In genomic region chr2:47661310-47661709, GRCh38 we compare ENCODE assay signal across 22 cellular contexts.
A peak's percentile ranks its signal among the peaks of the same experiment; 100 is the strongest.
DNase-seq lines count a peak whose midpoint lies in the region; ATAC-seq and TF ChIP-seq lines count a peak whose summit lies in the region.
"Had no signal": no experiment of that assay in that cellular context is flagged by ENCODE, and none has a peak within 500 bp of the region (broad histone marks: within the 10 kb centered on the region; RNA-seq: fewer than 3 reads in every experiment).

No MANE protein-coding gene starts in this region.

- H3K14ac ChIP-seq in H9 (ENCODE audit: insufficient read depth, low read length), result no peak overlapping the region; the same call in 1 of the 2 replicates

- peaks cover 27% of the 10 kb centered on the region for H3F3A ChIP-seq in DOHH2 (ENCODE audit: control insufficient read depth, insufficient read depth)
- no peaks in the 10 kb centered on the region for H3F3A ChIP-seq in OCI-LY1 (ENCODE audit: insufficient read depth, low read length)

- intact Hi-C loops in gastrocnemius medialis (cut with DNase I; ENCODE audit: low total_unique reads), result no loop called here

- H3K56ac ChIP-seq in H9 (ENCODE audit: insufficient read length, low read depth, low read length), result no peak overlapping the region

- H2BK15ac ChIP-seq in H9 (ENCODE audit: low read depth, low read length), result no peak overlapping the region

- no peaks in the 10 kb centered on the region for H4K20me1 ChIP-seq in DOHH2 (ENCODE audit: control insufficient read depth, insufficient read depth, low read depth, low read length)
- no peaks in the 10 kb centered on the region for H4K20me1 ChIP-seq in OCI-LY1 (ENCODE audit: insufficient read depth, low read length)
- H4K20me1 ChIP-seq in H9 (ENCODE audit: control insufficient read depth, insufficient read depth, insufficient read length), result no peaks in the 10 kb centered on the region

- in situ Hi-C loops in gastrocnemius medialis (cut with MboI; ENCODE audit: low sequenced_read_pairs in 4 of 4), result no loop called here

- H3K9me2 ChIP-seq in DOHH2 (replicated peaks; ENCODE audit: control insufficient read depth, low read length) (no peaks in the 10 kb centered on the region), OCI-LY1 (ENCODE audit: low read depth, low read length) (no peaks in the 10 kb centered on the region)

- H3K27ac Mint-ChIP-seq in WTC11 (no peak overlapping the region), H9 (no peak overlapping the region)
- H3K27ac Mint-ChIP-seq: CD4-positive, alpha-beta memory T cell had no signal

- no peak overlapping the region for H4K8ac ChIP-seq in H9 (replicated peaks; ENCODE audit: insufficient read length, low read depth, low read length)

- H3K9me3 Mint-ChIP-seq in WTC11 (no peaks in the 10 kb centered on the region), H9 (no peaks in the 10 kb centered on the region)

- peaks cover 90% of the 10 kb centered on the region for H3K4me1 ChIP-seq in DOHH2 (ENCODE audit: control insufficient read depth, low read length)
- peaks cover 91% of the 10 kb centered on the region for H3K4me1 ChIP-seq in OCI-LY1 (ENCODE audit: insufficient read depth, low read length, severe bottlenecking)
- H3K4me1 ChIP-seq in gastrocnemius medialis, result no peaks in the 10 kb centered on the region
- H3K4me1 ChIP-seq in H9 (ENCODE audit: insufficient read depth, low read length), result peaks cover 10% of the 10 kb centered on the region; the same call in 1 of the 2 replicates
- H3K4me1 ChIP-seq: A549, BE2C had no signal

- H3K9ac ChIP-seq in OCI-LY1 (ENCODE audit: low read length) (peak overlapping the region; percentile 66; the same call in 1 of the 2 replicates), H9 (ENCODE audit: extremely low read depth, insufficient read length, low read length) (no peak overlapping the region)
- H3K9ac ChIP-seq: GM23248 had no signal

- no peak overlapping the region for H2BK120ac ChIP-seq in H9 (ENCODE audit: low read depth, low read length, poor library complexity, severe bottlenecking)

- H3K36me3 ChIP-seq in DOHH2 (ENCODE audit: control insufficient read depth, low read length) (peaks cover 27% of the 10 kb centered on the region), OCI-LY1 (ENCODE audit: insufficient read depth, low read length) (peaks cover 5% of the 10 kb centered on the region; the same call in 1 of the 2 replicates), gastrocnemius medialis (no peaks in the 10 kb centered on the region)
- H3K36me3 ChIP-seq: BE2C had no signal

- H3K27me3 ChIP-seq in DOHH2 (ENCODE audit: control insufficient read depth, low read length) (no peaks in the 10 kb centered on the region), OCI-LY1 (ENCODE audit: insufficient read depth, low read length) (no peaks in the 10 kb centered on the region), gastrocnemius medialis (no peaks in the 10 kb centered on the region), H9 (ENCODE audit: insufficient read depth, low read length) (no peaks in the 10 kb centered on the region)
- H3K27me3 ChIP-seq: BE2C had no signal

- DNase-seq in WTC11 (ENCODE audit: low spot score) (no peak), gastrocnemius medialis (no peak), H9 (no peak), RPMI8226 (no peak)
- DNase-seq: 8988T; ACHN; AML-193; BE2C; C1 segment of cervical spinal cord; Caco-2; CD4-positive, alpha-beta memory T cell; DMS153; DND-41; EL; GDM1; GM23248; HCEC 1CT had no signal

- H3K23me2 ChIP-seq in H9 (ENCODE audit: insufficient read length, low read depth, low read length, poor library complexity, severe bottlenecking), result no peaks in the 10 kb centered on the region

- no peak overlapping the region for H3T11ph ChIP-seq in H9 (ENCODE audit: low read length)

- H3K9me3 ChIP-seq in DOHH2 (ENCODE audit: control insufficient read depth, insufficient read depth, low read length), result no peaks in the 10 kb centered on the region
- no peaks in the 10 kb centered on the region for H3K9me3 ChIP-seq in OCI-LY1 (ENCODE audit: low read length)
- H3K9me3 ChIP-seq in gastrocnemius medialis, result no peaks in the 10 kb centered on the region
- no peaks in the 10 kb centered on the region for H3K9me3 ChIP-seq in H9 (ENCODE audit: control insufficient read depth, low read depth, low read length)
- H3K9me3 ChIP-seq: A549, BE2C, Caco-2 had no signal

- H2BK5ac ChIP-seq in H9 (ENCODE audit: insufficient read length, low read length), result no peak overlapping the region

- H3K4ac ChIP-seq in H9 (ENCODE audit: low read depth, low read length), result no peak overlapping the region

- H3K79me2 ChIP-seq in DOHH2 (ENCODE audit: control insufficient read depth, low read length) (peaks cover 38% of the 10 kb centered on the region), OCI-LY1 (ENCODE audit: insufficient read depth, low read length) (no peaks in the 10 kb centered on the region), H9 (ENCODE audit: insufficient read depth, low read length) (no peaks in the 10 kb centered on the region)

- TF ChIP-seq POLR2A in gastrocnemius medialis (IDR thresholded peaks at IDR 0.05), result no peak

- TF ChIP-seq CTCF in DOHH2 (IDR thresholded peaks at IDR 0.05; ENCODE audit: low read depth, low read length, poor library complexity, severe bottlenecking) (no peak), OCI-LY1 (IDR thresholded peaks at IDR 0.05; ENCODE audit: low read length) (no peak), WTC11 (IDR thresholded peaks at IDR 0.05) (no peak), gastrocnemius medialis (IDR thresholded peaks at IDR 0.05 in 4 of 5, conservative IDR thresholded peaks at IDR 0.05 in 1 of 5) (no peak), H9 (conservative IDR thresholded peaks at IDR 0.05) (no peak)

- peak overlapping the region; percentile 90 for H3K4me2 ChIP-seq in DOHH2 (ENCODE audit: low read length)
- no peak overlapping the region; the same call in 1 of the 2 replicates for H3K4me2 ChIP-seq in OCI-LY1 (ENCODE audit: low read length)
- no peak overlapping the region for H3K4me2 ChIP-seq in H9 (ENCODE audit: insufficient read depth, insufficient read length, low read length)
- H3K4me2 ChIP-seq: A549 had no signal

- ATAC-seq in WTC11, result no peak
- no peak for ATAC-seq in HG03175 (IDR thresholded peaks at IDR 0.05; ENCODE audit: unreplicated experiment)
- ATAC-seq in gastrocnemius medialis, result no peak
- ATAC-seq: A549, GM12878 had no signal

- H2AFZ ChIP-seq in OCI-LY1 (ENCODE audit: low read length), result no peak overlapping the region
- H2AFZ ChIP-seq in H9 (ENCODE audit: low read length), result no peak overlapping the region
- H2AFZ ChIP-seq: GM23248 had no signal

- no CpG with 5 or more reads among the region's 6 CpGs for WGBS in H9 (ENCODE audit: extremely low coverage, insufficient read length, low lambda C conversion rate)

- CTCF ChIA-PET in WTC11 (lab: Charles Lee), result no interaction called here

- H3K27ac ChIP-seq in DOHH2 (ENCODE audit: low read depth, low read length), result peak overlapping the region; percentile 97
- peak overlapping the region; percentile 99 for H3K27ac ChIP-seq in OCI-LY1 (ENCODE audit: low read depth, low read length, poor library complexity, severe bottlenecking)
- H3K27ac ChIP-seq in gastrocnemius medialis, result no peak overlapping the region
- no peak overlapping the region for H3K27ac ChIP-seq in H9 (ENCODE audit: insufficient read length, low read depth, low read length)
- H3K27ac ChIP-seq: A549, GM23248 had no signal

- H3K36me3 Mint-ChIP-seq in WTC11 (no peaks in the 10 kb centered on the region), H9 (ENCODE audit: insufficient read depth in 1 of 3, low read depth in 3 of 3) (no peaks in the 10 kb centered on the region; a peak in 2 of 7 replicates)
- H3K36me3 Mint-ChIP-seq: CD4-positive, alpha-beta memory T cell had no signal

- no peak overlapping the region for H3K4me3 Mint-ChIP-seq in WTC11
- no peak overlapping the region for H3K4me3 Mint-ChIP-seq in H9
- H3K4me3 Mint-ChIP-seq: CD4-positive, alpha-beta memory T cell had no signal

- H3K4me3 ChIP-seq in DOHH2 (ENCODE audit: low read length) (peak overlapping the region; percentile 70), OCI-LY1 (ENCODE audit: low read depth, low read length, poor library complexity, severe bottlenecking) (no peak overlapping the region), gastrocnemius medialis (no peak overlapping the region)
- H3K4me3 ChIP-seq: A549, GM12878, GM23248 had no signal

- H2BK12ac ChIP-seq in H9 (ENCODE audit: insufficient read length, low read depth, low read length), result no peak overlapping the region

- H3K18ac ChIP-seq in H9 (ENCODE audit: insufficient read length, low read depth, low read length), result no peak overlapping the region

- no peak overlapping the region for H3K23ac ChIP-seq in H9 (ENCODE audit: insufficient read length, low read depth, low read length)

- no peak overlapping the region for H4K91ac ChIP-seq in H9 (ENCODE audit: insufficient read length, low read depth, low read length)

- H3K4me1 Mint-ChIP-seq in WTC11 (peaks cover 51% of the 10 kb centered on the region), H9 (peaks cover 34 to 41% of the 10 kb centered on the region in 2 experiments)
- H3K4me1 Mint-ChIP-seq: CD4-positive, alpha-beta memory T cell had no signal

- POLR2A ChIA-PET in WTC11 (lab: Charles Lee), result no interaction called here

- no peak overlapping the region for H4K5ac ChIP-seq in H9 (ENCODE audit: insufficient read length, low read depth, low read length)

- H3K27me3 Mint-ChIP-seq in WTC11 (ENCODE audit: low read depth) (peaks cover 4% of the 10 kb centered on the region; the same call in 1 of the 2 replicates), H9 (ENCODE audit: low read depth) (no peaks in the 10 kb centered on the region; the same call in 1 of the 2 replicates)

- H3K79me1 ChIP-seq in H9 (ENCODE audit: insufficient read depth, low read depth, low read length, poor library complexity, severe bottlenecking), result no peaks in the 10 kb centered on the region

- no peak overlapping the region for H2BK20ac ChIP-seq in H9 (ENCODE audit: low read depth, low read length, poor library complexity, severe bottlenecking)

- H2AK5ac ChIP-seq in H9 (ENCODE audit: insufficient read length, low read length), result no peak overlapping the region

TF ChIP-seq in WTC11, 78 proteins besides CTCF, POLR2A, EP300 and RAD21:
- peak; percentile 95 for TF ChIP-seq HMGA2 (CRISPR knock-in tag; IDR thresholded peaks at IDR 0.05)
- TF ChIP-seq ERG (CRISPR knock-in tag; IDR thresholded peaks at IDR 0.05), result no peak
TF ChIP-seq in WTC11: peak in this region for 1.

Comparison
In these comparisons a context has a peak if more than half of its experiments do, and no peak if none do; other contexts are left out.
1. H3K27ac ChIP-seq: peak in DOHH2 (single experiment) and OCI-LY1 (single experiment); none in gastrocnemius medialis (0 of 4) and H9 (single experiment).